Comparison of ENCODE assay signal across 8 cellular contexts in genomic region chr12:57456145-57456700, GRCh38. TPM values are rescaled to one million over a fixed set of nuclear protein-coding genes. Genes with fewer than 3 reads are reported as not detected.
DNase-seq lines count a peak whose midpoint lies in the region; ATAC-seq and TF ChIP-seq lines count a peak whose summit lies in the region.

No MANE protein-coding gene starts in this region.

- no peaks in the 10 kb centered on the region for H3K9me3 ChIP-seq in MM.1S (replicated peaks; ENCODE audit: insufficient read depth, low read length)
- H3K9me3 ChIP-seq in endodermal cell (ENCODE audit: control insufficient read depth, low read length), result no peaks in the 10 kb centered on the region

- H3K27me3 Mint-ChIP-seq in endodermal cell (ENCODE audit: insufficient read depth), result peaks cover 18% of the 10 kb centered on the region
- no peaks in the 10 kb centered on the region for H3K27me3 Mint-ChIP-seq in osteocyte (ENCODE audit: unreplicated experiment)

- H3F3A ChIP-seq in MM.1S (ENCODE audit: insufficient read depth, low read length), result peaks cover 5% of the 10 kb centered on the region

- no peak overlapping the region for H3K27ac ChIP-seq in MM.1S (ENCODE audit: low read length)
- no peak overlapping the region for H3K27ac ChIP-seq in endodermal cell (ENCODE audit: low read depth, low read length)

- POLR2A ChIA-PET in BJ (lab: Charles Lee), result interaction anchor here (0.6 kb wide), 1 partner anchor 206 kb away, joined by 3 read pairs; no protein-coding TSS in a partner anchor

- no peaks in the 10 kb centered on the region for H3K9me2 ChIP-seq in MM.1S (replicated peaks; ENCODE audit: insufficient read depth, low read length)

- no peaks in the 10 kb centered on the region for H4K20me1 ChIP-seq in MM.1S (ENCODE audit: insufficient read depth, low read length)

- H2AFZ ChIP-seq in MM.1S (ENCODE audit: low read length), result peak overlapping the region; percentile 82

- H3K9ac ChIP-seq in MM.1S (ENCODE audit: low read length) (peak overlapping the region; percentile 18; the same call in 1 of the 2 replicates), endodermal cell (ENCODE audit: extremely low read depth, low read length, poor library complexity, severe bottlenecking) (no peak overlapping the region)

- CTCF ChIA-PET in BJ (lab: Yijun Ruan, JAX), result interaction anchor here (0.6 to 16.7 kb wide), 25 partner anchors 10 to 344 kb away, joined by 3 to 411 read pairs (median 4); partner anchors contain the start of gene INHBC

- no peak for ATAC-seq in GM21723 (IDR thresholded peaks at IDR 0.05; ENCODE audit: unreplicated experiment)

- H3K4me1 ChIP-seq in MM.1S (ENCODE audit: low read length) (peaks cover 21% of the 10 kb centered on the region), endodermal cell (ENCODE audit: control insufficient read depth, insufficient read depth, low read length) (no peaks in the 10 kb centered on the region)

- H3K4me3 ChIP-seq in BJ (ENCODE audit: low read depth, low read length), result peak overlapping the region; percentile 8
- H3K4me3 ChIP-seq in MM.1S (ENCODE audit: low read length), result peak overlapping the region; percentile 62
- no peak overlapping the region for H3K4me3 ChIP-seq in endodermal cell (ENCODE audit: low read length)

- peak overlapping the region; percentile 72 for H3K27ac Mint-ChIP-seq in endodermal cell
- H3K27ac Mint-ChIP-seq in osteocyte (ENCODE audit: unreplicated experiment), result no peak overlapping the region

- H3K36me3 ChIP-seq in BJ (ENCODE audit: control insufficient read depth, insufficient read depth, low read length) (no peaks in the 10 kb centered on the region), MM.1S (replicated peaks; ENCODE audit: insufficient read depth, low read length) (no peaks in the 10 kb centered on the region), endodermal cell (ENCODE audit: control insufficient read depth, insufficient read depth, low read length) (no peaks in the 10 kb centered on the region)

- peak; percentile 71 for TF ChIP-seq CTCF in BJ (IDR thresholded peaks at IDR 0.05; ENCODE audit: insufficient read depth, low read depth, low read length)
- TF ChIP-seq CTCF in GM12874 (IDR thresholded peaks at IDR 0.05; ENCODE audit: insufficient read depth, low read depth, low read length), result peak; percentile 82
- TF ChIP-seq CTCF in MM.1S (IDR thresholded peaks at IDR 0.05; ENCODE audit: low read length), result peak; percentile 87
- TF ChIP-seq CTCF in endodermal cell (conservative IDR thresholded peaks at IDR 0.05), result peak; percentile 86
- TF ChIP-seq CTCF in osteocyte (IDR thresholded peaks at IDR 0.05), result peak; percentile 59

- peaks cover 30% of the 10 kb centered on the region for H3K4me1 Mint-ChIP-seq in endodermal cell
- H3K4me1 Mint-ChIP-seq in osteocyte (ENCODE audit: unreplicated experiment), result peaks cover 46% of the 10 kb centered on the region

- no peaks in the 10 kb centered on the region for H3K36me3 Mint-ChIP-seq in endodermal cell (ENCODE audit: low read depth)
- no peaks in the 10 kb centered on the region for H3K36me3 Mint-ChIP-seq in osteocyte (ENCODE audit: unreplicated experiment)

- no peaks in the 10 kb centered on the region for H3K79me2 ChIP-seq in MM.1S (ENCODE audit: low read length)

- no peak for DNase-seq in BJ (ENCODE audit: low read depth)
- DNase-seq in MM.1S, result peak; percentile 75
- peak; percentile 56 for DNase-seq in UCSD-AML1 (lab: John Stamatoyannopoulos, UW; ENCODE audit: unreplicated experiment)
- peak; percentile 95 for DNase-seq in endodermal cell
- no peak for DNase-seq in osteocyte (ENCODE audit: extremely low spot score, unreplicated experiment)
- no peak for DNase-seq in NCI-H1092 (lab: John Stamatoyannopoulos, UW)

- no peaks in the 10 kb centered on the region for H3K9me3 Mint-ChIP-seq in endodermal cell
- no peaks in the 10 kb centered on the region for H3K9me3 Mint-ChIP-seq in osteocyte (ENCODE audit: unreplicated experiment)

- H3K27me3 ChIP-seq in BJ (ENCODE audit: control insufficient read depth, insufficient read depth, low read length) (no peaks in the 10 kb centered on the region), MM.1S (replicated peaks; ENCODE audit: insufficient read depth, low read length) (peaks cover 11% of the 10 kb centered on the region), endodermal cell (ENCODE audit: control insufficient read depth, insufficient read depth, low read length, poor library complexity, severe bottlenecking) (peaks cover 12% of the 10 kb centered on the region)

- H3K4me2 ChIP-seq in MM.1S (ENCODE audit: low read depth, low read length), result peak overlapping the region; percentile 93

- WGBS in endodermal cell (ENCODE audit: insufficient coverage in 1 of 2, insufficient read length in 1 of 2), 2 experiments, result 54 to 58% methylated on average over 10 to 15 of the region's 15 CpGs

- H3K4me3 Mint-ChIP-seq in endodermal cell (peak overlapping the region; percentile 35), osteocyte (ENCODE audit: unreplicated experiment) (no peak overlapping the region)

RNA-seq across cellular contexts. Expression of gene INHBE, which starts 1.1 kb away (rescaled TPM):
- 23.1 and 23.9 TPM in 2 replicates for polyA plus RNA-seq in BJ (2011; rRNA removed)
- polyA minus RNA-seq in BJ (2011; rRNA and poly(A)+ RNA removed), result 9.0 and 24.1 TPM in 2 replicates
- total RNA-seq in endodermal cell, result under 1 TPM; 0.24 to 0.29 TPM
- 5.3 TPM for polyA plus RNA-seq in endodermal cell (2013, experiment 1 of 2)
- polyA plus RNA-seq in endodermal cell (2013, experiment 2 of 2), result 1.9 TPM
- total RNA-seq in osteocyte, result 1.0 and 1.3 TPM in 2 replicates

RNA-seq across cellular contexts. Expression of gene GLI1, which starts 3.4 kb away (rescaled TPM):
- polyA plus RNA-seq in BJ (2011; rRNA removed), result 5.9 and 9.0 TPM in 2 replicates
- 6.7 and 11.8 TPM in 2 replicates for polyA minus RNA-seq in BJ (2011; rRNA and poly(A)+ RNA removed)
- 1 to 10 TPM; 3.4 to 6.4 TPM for total RNA-seq in endodermal cell
- 3.6 TPM for polyA plus RNA-seq in endodermal cell (2013, experiment 1 of 2)
- 2.3 TPM for polyA plus RNA-seq in endodermal cell (2013, experiment 2 of 2)
- 3.5 and 7.7 TPM in 2 replicates for total RNA-seq in osteocyte

RNA-seq across cellular contexts. Expression of gene INHBC, which starts 21.6 kb away (rescaled TPM):
- polyA plus RNA-seq in BJ (2011; rRNA removed), result 0.09 TPM in 1 of 2 replicates, not detected in the other
- not detected in 2 replicates for polyA minus RNA-seq in BJ (2011; rRNA and poly(A)+ RNA removed)
- total RNA-seq in endodermal cell (not detected), osteocyte (not detected in 2 replicates)
- 0.11 TPM for polyA plus RNA-seq in endodermal cell (2013, experiment 1 of 2)
- not detected for polyA plus RNA-seq in endodermal cell (2013, experiment 2 of 2)

RNA-seq across cellular contexts. Expression of gene ARHGAP9, which starts 23.4 kb away (rescaled TPM):
- polyA plus RNA-seq in BJ (2011; rRNA removed), result 0.98 and 1.0 TPM in 2 replicates
- 0.51 and 0.66 TPM in 2 replicates for polyA minus RNA-seq in BJ (2011; rRNA and poly(A)+ RNA removed)
- total RNA-seq in endodermal cell (1 to 10 TPM; 1.3 to 1.6 TPM), osteocyte (1.5 and 2.1 TPM in 2 replicates)
- polyA plus RNA-seq in endodermal cell (2013, experiment 1 of 2), result 0.82 TPM
- 0.87 TPM for polyA plus RNA-seq in endodermal cell (2013, experiment 2 of 2)

RNA-seq across cellular contexts. Expression of gene R3HDM2, which starts 25.4 kb away (rescaled TPM):
- 12.6 and 27.4 TPM in 2 replicates for polyA plus RNA-seq in BJ (2011; rRNA removed)
- polyA minus RNA-seq in BJ (2011; rRNA and poly(A)+ RNA removed), result 26.1 and 35.0 TPM in 2 replicates
- 100 to 1,000 TPM in 1 of 2 donors, 10 to 100 TPM in 1; 82.7 to 116 TPM for total RNA-seq in endodermal cell
- 48.3 TPM for polyA plus RNA-seq in endodermal cell (2013, experiment 1 of 2)
- polyA plus RNA-seq in endodermal cell (2013, experiment 2 of 2), result 38.3 TPM
- total RNA-seq in osteocyte, result 62.2 and 65.0 TPM in 2 replicates

Comparison
In these comparisons a context has a peak if more than half of its experiments do, and no peak if none do; other contexts are left out.
1. DNase-seq: peak in MM.1S (single experiment), UCSD-AML1 (single experiment) and endodermal cell (single experiment); none in BJ (single experiment), osteocyte (single experiment) and NCI-H1092 (single experiment).
2. Peak in every context shown above with its lines, with median percentiles within 50 percentile points of each other: CTCF ChIP-seq.